In the genomic region with DNA sequence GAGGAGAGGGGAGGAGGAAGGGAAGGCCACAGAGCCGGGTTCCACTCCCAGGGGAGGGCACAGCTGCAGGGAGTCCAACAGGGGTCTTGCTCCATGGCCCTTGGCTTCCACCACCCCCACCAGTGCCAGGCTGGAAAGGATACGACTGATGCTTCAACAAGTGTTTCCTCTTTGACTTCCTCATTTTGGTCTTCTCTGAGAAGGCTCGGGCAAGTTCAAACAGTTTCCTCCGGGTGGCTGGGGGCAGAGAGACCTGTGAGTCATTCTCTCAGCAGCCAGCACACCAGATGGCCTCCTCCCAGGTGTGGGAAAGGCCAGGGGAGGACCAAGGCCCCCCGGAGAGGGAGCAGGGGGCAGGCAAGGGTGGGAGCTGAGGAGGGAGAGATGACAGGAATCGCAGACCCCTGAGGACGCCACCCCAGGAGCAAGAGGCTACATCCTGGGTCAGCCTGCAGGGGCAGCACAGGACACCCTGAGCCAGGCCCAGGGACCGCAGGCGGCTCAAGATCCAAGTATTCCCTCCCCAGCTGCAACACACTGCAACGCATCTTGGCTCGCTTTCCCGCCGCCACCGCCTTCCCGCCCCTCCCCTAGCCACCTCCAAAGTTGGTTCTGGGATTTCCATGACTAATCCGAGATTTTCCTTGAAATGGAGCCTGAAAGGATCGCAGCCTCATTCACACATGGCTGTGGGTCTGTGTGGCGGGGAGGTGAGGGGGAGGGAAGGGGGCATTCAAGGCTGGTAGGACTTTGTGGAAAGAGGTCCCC, we compare ENCODE assay signal across 8 cellular contexts. TPM values are rescaled to one million over a fixed set of nuclear protein-coding genes. Genes with fewer than 3 reads are reported as not detected.
DNase-seq lines count a peak whose midpoint lies in the region; ATAC-seq and TF ChIP-seq lines count a peak whose summit lies in the region.

No MANE protein-coding gene starts in this region.

- H3K4me2 ChIP-seq in OCI-LY3 (ENCODE audit: low read length) = peak overlapping the region; percentile 35

- no peak for TF ChIP-seq RAD21 in liver (IDR thresholded peaks at IDR 0.05)

- H3K9ac ChIP-seq in OCI-LY3 (ENCODE audit: low read length) (no peak overlapping the region), liver (ENCODE audit: low read depth in 1 of 2, low read length in 2 of 2) (no peak overlapping the region)

- H3K4me1 ChIP-seq in OCI-LY3 (ENCODE audit: low read length) (peaks cover 21% of the 10 kb centered on the region), liver (ENCODE audit: control insufficient read depth in 4 of 4, insufficient read depth in 4 of 4, low read length in 3 of 4) (peaks cover 0 to 8% (median 0%) of the 10 kb centered on the region in 4 donors), thymus (ENCODE audit: control insufficient read depth, insufficient read depth, low read length) (peaks cover 12% of the 10 kb centered on the region)

- no peaks in the 10 kb centered on the region for H3K9me3 Mint-ChIP-seq in central memory CD8-positive, alpha-beta T cell

- ATAC-seq in GM18508 (IDR thresholded peaks at IDR 0.05; ENCODE audit: insufficient read depth, unreplicated experiment) (peak; percentile 64), HG03095 (IDR thresholded peaks at IDR 0.05; ENCODE audit: unreplicated experiment) (peak; percentile 66)
- peak; percentile 46 for ATAC-seq in central memory CD8-positive, alpha-beta T cell (replicated peaks; ENCODE audit: extremely low read depth, poor library complexity, severe bottlenecking)

- H4K20me1 ChIP-seq in OCI-LY3 (ENCODE audit: insufficient read depth, low read length) = no peaks in the 10 kb centered on the region

- H3K4me3 Mint-ChIP-seq in central memory CD8-positive, alpha-beta T cell = no peak overlapping the region

- H2AFZ ChIP-seq in OCI-LY3 (ENCODE audit: low read depth, low read length) = peak overlapping the region; percentile 54; the same call in 1 of the 2 replicates

- no peaks in the 10 kb centered on the region for H3K36me3 Mint-ChIP-seq in central memory CD8-positive, alpha-beta T cell (ENCODE audit: insufficient read depth)

- H3K79me2 ChIP-seq in OCI-LY3 (ENCODE audit: low read length) = no peaks in the 10 kb centered on the region

- H3K27me3 ChIP-seq in OCI-LY3 (ENCODE audit: low read depth, low read length) = no peaks in the 10 kb centered on the region
- no peaks in the 10 kb centered on the region for H3K27me3 ChIP-seq in liver (ENCODE audit: control insufficient read depth in 4 of 4, insufficient read depth in 4 of 4, low read length in 3 of 4)
- H3K27me3 ChIP-seq in thymus (ENCODE audit: control insufficient read depth, insufficient read depth) = no peaks in the 10 kb centered on the region

- H3K27ac Mint-ChIP-seq in central memory CD8-positive, alpha-beta T cell (ENCODE audit: low read depth) = no peak overlapping the region

- H3K4me3 ChIP-seq in OCI-LY3 (ENCODE audit: low read length) (no peak overlapping the region), liver (ENCODE audit: low read depth in 1 of 3, low read length in 3 of 3) (no peak overlapping the region), thymus (ENCODE audit: low read length) (no peak overlapping the region)

- no peaks in the 10 kb centered on the region for H3K9me3 ChIP-seq in OCI-LY3 (ENCODE audit: insufficient read depth, low read length)
- no peaks in the 10 kb centered on the region for H3K9me3 ChIP-seq in liver (ENCODE audit: control insufficient read depth in 4 of 4, low read length in 3 of 4)
- no peaks in the 10 kb centered on the region for H3K9me3 ChIP-seq in thymus (ENCODE audit: control insufficient read depth)

- H3K27me3 Mint-ChIP-seq in central memory CD8-positive, alpha-beta T cell = peaks cover 43% of the 10 kb centered on the region

- no peaks in the 10 kb centered on the region for H3K4me1 Mint-ChIP-seq in central memory CD8-positive, alpha-beta T cell

- TF ChIP-seq CTCF in OCI-LY3 (IDR thresholded peaks at IDR 0.05; ENCODE audit: low read depth, low read length) (peak; percentile 13; the same call in 1 of the 2 replicates), liver (IDR thresholded peaks at IDR 0.05; ENCODE audit: low read depth, low read length, missing input control) (no peak)

- 0 out of 2 replicates have a peak overlapping the region, but pooled peaks have one; percentile 13 for H3K27ac ChIP-seq in OCI-LY3 (ENCODE audit: low read length)
- no peak overlapping the region for H3K27ac ChIP-seq in liver (ENCODE audit: low read depth in 1 of 2, low read length in 2 of 2)
- peak overlapping the region; percentile 79 for H3K27ac ChIP-seq in thymus (ENCODE audit: low read depth)

- 72% methylated on average over 18 of the region's 18 CpGs for WGBS in liver
- 9% methylated on average over 18 of the region's 18 CpGs for WGBS in thymus

- H3K36me3 ChIP-seq in OCI-LY3 (replicated peaks; ENCODE audit: low read depth, low read length) (no peaks in the 10 kb centered on the region), liver (ENCODE audit: control insufficient read depth in 4 of 4, insufficient read depth in 3 of 4, low read depth in 1 of 4, low read length in 3 of 4) (peaks cover 0 to 5% (median 2%) of the 10 kb centered on the region in 4 donors), thymus (ENCODE audit: control insufficient read depth, insufficient read depth) (no peaks in the 10 kb centered on the region)

- DNase-seq in Ammon's horn (ENCODE audit: low spot score) = peak; percentile 59
- no peak for DNase-seq in central memory CD8-positive, alpha-beta T cell (ENCODE audit: low spot score in 2 of 2)
- no peak for DNase-seq in NCI-H2227 (lab: John Stamatoyannopoulos, UW; ENCODE audit: unreplicated experiment)

TF ChIP-seq in liver, 16 proteins besides CTCF, POLR2A, EP300 and RAD21:
- TF ChIP-seq NR2F2 (IDR thresholded peaks at IDR 0.05) (peak; percentile 56), JUND (IDR thresholded peaks at IDR 0.05) (no peak)

RNA-seq across cellular contexts. Expression of a gene that starts 18.3 kb away (rescaled TPM):
- 10 to 100 TPM in 1 of 2 donors, 1 to 10 TPM in 1; 9.8 to 13.7 TPM for total RNA-seq in liver
- polyA plus RNA-seq in liver (10 to 100 TPM; 20.1 to 24.3 TPM), thymus (22.7 TPM)

Comparison
In these comparisons a context has a peak if more than half of its experiments do, and no peak if none do; other contexts are left out.
1. H3K27ac ChIP-seq: peak in OCI-LY3 (single experiment) and thymus (single experiment); none in liver (0 of 2).
2. Peak in every context shown above with its lines, with median percentiles within 50 percentile points of each other: ATAC-seq.